ENCODE assay signal across 11 cellular contexts in genomic region chr4:15689540-15689939, GRCh38. TPM values are rescaled to one million over a fixed set of nuclear protein-coding genes. Genes with fewer than 3 reads are reported as not detected.
DNase-seq lines count a peak whose midpoint lies in the region; ATAC-seq and TF ChIP-seq lines count a peak whose summit lies in the region.
"Had no signal": no experiment of that assay in that cellular context is flagged by ENCODE, and none has a peak within 500 bp of the region (broad histone marks: within the 10 kb centered on the region; RNA-seq: fewer than 3 reads in every experiment).

No MANE protein-coding gene starts in this region.

- TF ChIP-seq POLR2A in HCT116 (IDR thresholded peaks at IDR 0.05; ENCODE audit: borderline replicate concordance, extremely low read depth, insufficient read depth, insufficient read length), result no peak
- no peak for TF ChIP-seq POLR2A in stomach (IDR thresholded peaks at IDR 0.05)

- peak overlapping the region; percentile 40 for H3K9ac ChIP-seq in HCT116 (ENCODE audit: low read length)
- H3K9ac ChIP-seq in skeletal muscle satellite cell (ENCODE audit: low read depth, low read length), result peak overlapping the region; percentile 83

- TF ChIP-seq CTCF in HCT116 (IDR thresholded peaks at IDR 0.05 in 2 of 3, conservative IDR thresholded peaks at IDR 0.05 in 1 of 3; ENCODE audit: borderline replicate concordance in 1 of 3, insufficient read depth in 1 of 3, low read depth in 2 of 3, low read length in 2 of 3) (no peak), PC-9 (conservative IDR thresholded peaks at IDR 0.05) (no peak), fibroblast of the aortic adventitia (IDR thresholded peaks at IDR 0.05; ENCODE audit: insufficient read depth, low read length) (no peak), stomach (IDR thresholded peaks at IDR 0.05) (no peak)

- no peaks in the 10 kb centered on the region for H3K27me3 ChIP-seq in HCT116 (ENCODE audit: insufficient read depth, low read length)
- no peaks in the 10 kb centered on the region for H3K27me3 ChIP-seq in PC-9 (ENCODE audit: insufficient read depth, low read depth)
- H3K27me3 ChIP-seq in skeletal muscle satellite cell (ENCODE audit: control insufficient read depth, insufficient read depth, low read length), result no peaks in the 10 kb centered on the region
- no peaks in the 10 kb centered on the region for H3K27me3 ChIP-seq in stomach
- H3K27me3 ChIP-seq: Peyer's patch, tibial artery had no signal

- peaks cover 16% of the 10 kb centered on the region for H3K79me2 ChIP-seq in HCT116 (ENCODE audit: insufficient read depth, low read length)
- H3K79me2 ChIP-seq in PC-9 (ENCODE audit: low read depth), result peaks cover 8% of the 10 kb centered on the region

- no peak overlapping the region for H2AFZ ChIP-seq in HCT116 (ENCODE audit: low read depth, low read length, poor library complexity, severe bottlenecking)
- no peak overlapping the region for H2AFZ ChIP-seq in PC-9

- H3K36me3 ChIP-seq in HCT116 (ENCODE audit: control insufficient read depth in 1 of 2, insufficient read depth in 2 of 2, low read length in 2 of 2) (peaks cover 8 to 15% of the 10 kb centered on the region in 2 experiments), PC-9 (ENCODE audit: low read depth) (peaks cover 28% of the 10 kb centered on the region), skeletal muscle satellite cell (ENCODE audit: insufficient read depth, low read length) (peaks cover 29% of the 10 kb centered on the region), stomach (peaks cover 7 to 39% (median 35%) of the 10 kb centered on the region in 4 donors)

- H3K27ac ChIP-seq in HCT116 (ENCODE audit: low read depth, low read length) (no peak overlapping the region), PC-9 (peak overlapping the region; percentile 82), stomach (peak overlapping the region in 2 of 5 donors; percentile 3 to 56)
- H3K27ac ChIP-seq: Peyer's patch, tibial artery had no signal

- H3K4me3 ChIP-seq in HCT116 (replicated peaks in 1 of 2; ENCODE audit: low read depth in 1 of 2, low read length in 2 of 2) (no peak overlapping the region), PC-9 (no peak overlapping the region), fibroblast of the aortic adventitia (ENCODE audit: low read depth, low read length) (no peak overlapping the region), skeletal muscle satellite cell (ENCODE audit: low read length) (no peak overlapping the region), stomach (no peak overlapping the region)
- H3K4me3 ChIP-seq: Peyer's patch, tibial artery had no signal

- BruUV-seq in HCT116 (replicated peaks; lab: Mats Ljungman, UMichigan) (no TSS peak), PC-9 (replicated peaks; lab: Mats Ljungman, UMichigan) (no TSS peak)

- H3K9me2 ChIP-seq in HCT116 (ENCODE audit: insufficient read depth), result no peaks in the 10 kb centered on the region
- no peaks in the 10 kb centered on the region for H3K9me2 ChIP-seq in PC-9 (ENCODE audit: insufficient read depth)

- CTCF ChIA-PET in HCT116 (lab: Charles Lee) (no interaction called here), PC-9 (lab: Charles Lee) (no interaction called here)

- no peak for TF ChIP-seq RAD21 in HCT116 (IDR thresholded peaks at IDR 0.05; ENCODE audit: low read depth)

- TF ChIP-seq EP300 in stomach (IDR thresholded peaks at IDR 0.05), result no peak

- H3K4me1 ChIP-seq in HCT116 (ENCODE audit: control insufficient read depth in 1 of 2, insufficient read depth in 2 of 2, low read length in 2 of 2) (peaks cover 14 to 39% of the 10 kb centered on the region in 2 experiments), PC-9 (replicated peaks; ENCODE audit: insufficient read depth) (peaks cover 30% of the 10 kb centered on the region), skeletal muscle satellite cell (ENCODE audit: control insufficient read depth, insufficient read depth, low read length) (peaks cover 31% of the 10 kb centered on the region), stomach (peaks cover 0 to 10% (median 3%) of the 10 kb centered on the region in 4 donors)

- ATAC-seq in HCT116, result no peak
- ATAC-seq in HG03139 (IDR thresholded peaks at IDR 0.05; ENCODE audit: unreplicated experiment), result no peak
- no peak for ATAC-seq in GM21423 (IDR thresholded peaks at IDR 0.05; ENCODE audit: unreplicated experiment)

- intact Hi-C loops in HCT116 (cut with micrococcal nuclease) (no loop called here), PC-9 (cut with micrococcal nuclease; ENCODE audit: unreplicated experiment) (no loop called here), stomach (cut with DNase I; ENCODE audit: low total_unique reads) (no loop called here)

- H3K9me3 ChIP-seq in HCT116 (ENCODE audit: control insufficient read depth in 1 of 2, insufficient read depth in 1 of 2, low read depth in 1 of 2, low read length in 2 of 2) (no peaks in the 10 kb centered on the region), PC-9 (ENCODE audit: insufficient read depth, low read depth) (no peaks in the 10 kb centered on the region; the same call in 1 of the 2 replicates), skeletal muscle satellite cell (replicated peaks; ENCODE audit: low read length) (no peaks in the 10 kb centered on the region), stomach (no peaks in the 10 kb centered on the region)
- H3K9me3 ChIP-seq: Peyer's patch, tibial artery had no signal

- H3F3A ChIP-seq in PC-9 (ENCODE audit: insufficient read depth, low read depth), result peaks cover 19% of the 10 kb centered on the region

- 71 to 91% (median 87%) methylated on average over 2 of the region's 2 CpGs for WGBS in stomach, 5 donors

- RAD21 ChIA-PET in HCT116 (lab: Charles Lee; ENCODE audit: low non-redundant PET in 1 of 2, low total read pairs in 2 of 2, uncharacterized antibody in 2 of 2, unreplicated experiment in 2 of 2), result no interaction called here

- DNase-seq in HCT116 (ENCODE audit: low read depth, low spot score) (no peak), PC-9 (no peak), fibroblast of the aortic adventitia (ENCODE audit: low read depth) (peak; percentile 46), stomach (no peak)
- DNase-seq: Calu3, kidney, Peyer's patch, tibial artery had no signal

- H3K4me2 ChIP-seq in HCT116 (ENCODE audit: low read length) (peak overlapping the region; percentile 62), PC-9 (peak overlapping the region; percentile 56; the same call in 1 of the 2 replicates), skeletal muscle satellite cell (ENCODE audit: low read length) (peak overlapping the region; percentile 71)

- POLR2A ChIA-PET in HCT116 (lab: Charles Lee), result interaction anchor here (1.0 kb wide), 1 partner anchor 49 kb away, joined by 3 read pairs; no protein-coding TSS in a partner anchor
- POLR2A ChIA-PET in PC-9 (lab: Charles Lee; ENCODE audit: unreplicated experiment), result no interaction called here

- H4K20me1 ChIP-seq in HCT116 (ENCODE audit: insufficient read depth) (no peaks in the 10 kb centered on the region), PC-9 (ENCODE audit: insufficient read depth) (no peaks in the 10 kb centered on the region)

TF ChIP-seq in HCT116, 20 proteins besides CTCF, POLR2A, EP300 and RAD21:
- 0 out of 2 replicates have a peak, but pooled peaks have one; percentile 14 for TF ChIP-seq POLR2AphosphoS5 (IDR thresholded peaks at IDR 0.05; ENCODE audit: low read depth, low read length)
- TF ChIP-seq, protein P1, sequence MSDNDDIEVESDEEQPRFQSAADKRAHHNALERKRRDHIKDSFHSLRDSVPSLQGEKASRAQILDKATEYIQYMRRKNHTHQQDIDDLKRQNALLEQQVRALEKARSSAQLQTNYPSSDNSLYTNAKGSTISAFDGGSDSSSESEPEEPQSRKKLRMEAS (IDR thresholded peaks at IDR 0.05), result no peak

RNA-seq across cellular contexts. Expression of gene FAM200B, which starts 7.9 kb away (rescaled TPM):
- total RNA-seq in HCT116 (2021; ENCODE audit: unreplicated experiment), result 26.1 TPM
- polyA plus RNA-seq in HCT116 (2012), result 13.9 and 20.4 TPM in 2 replicates
- 20.5 and 32.4 TPM in 2 replicates for total RNA-seq in PC-9 (2021)
- total RNA-seq in fibroblast of the aortic adventitia (ENCODE audit: low replicate concordance), result 30.4 and 35.3 TPM in 2 replicates
- total RNA-seq in skeletal muscle satellite cell (2012; rRNA removed), result 10.0 and 19.3 TPM in 2 replicates
- 10 to 100 TPM; 18.7 to 49.6 (median 25.2) TPM for total RNA-seq in stomach
- 10 to 100 TPM; 55.5 to 86.1 (median 55.7) TPM for polyA plus RNA-seq in stomach

RNA-seq across cellular contexts. Expression of gene BST1, which starts 13.3 kb away (rescaled TPM):
- total RNA-seq in HCT116 (2021; ENCODE audit: unreplicated experiment) (0.44 TPM), PC-9 (2021) (0.31 TPM in 1 of 2 replicates, not detected in the other), fibroblast of the aortic adventitia (ENCODE audit: low replicate concordance) (19.7 and 54.9 TPM in 2 replicates), stomach (1 to 10 TPM in 2 of 5 donors, not detected in 3; 3.3 to 8.4 TPM)
- 0.10 and 0.21 TPM in 2 replicates for polyA plus RNA-seq in HCT116 (2012)
- 3.8 and 4.8 TPM in 2 replicates for total RNA-seq in skeletal muscle satellite cell (2012; rRNA removed)
- polyA plus RNA-seq in stomach, result 1 to 10 TPM; 2.1 to 2.8 (median 2.7) TPM

RNA-seq across cellular contexts. Expression of gene FBXL5, which starts 34.4 kb away (rescaled TPM):
- total RNA-seq in HCT116 (2021; ENCODE audit: unreplicated experiment), result 20.6 TPM
- polyA plus RNA-seq in HCT116 (2012), result 10.6 and 12.9 TPM in 2 replicates
- total RNA-seq in PC-9 (2021), result 40.7 and 45.0 TPM in 2 replicates
- total RNA-seq in fibroblast of the aortic adventitia (ENCODE audit: low replicate concordance), result 107 and 129 TPM in 2 replicates
- 52.0 and 56.0 TPM in 2 replicates for total RNA-seq in skeletal muscle satellite cell (2012; rRNA removed)
- total RNA-seq in stomach, result 100 to 1,000 TPM in 3 of 5 donors, 10 to 100 TPM in 2; 15.6 to 196 (median 108) TPM
- polyA plus RNA-seq in stomach, result 10 to 100 TPM; 36.4 to 75.5 (median 44.3) TPM
